Comparison of ENCODE assay signal across 26 cellular contexts in genomic region chr16:68374251-68374805, GRCh38.
DNase-seq lines count a peak whose midpoint lies in the region; ATAC-seq and TF ChIP-seq lines count a peak whose summit lies in the region.
"Had no signal": no experiment of that assay in that cellular context is flagged by ENCODE, and none has a peak within 500 bp of the region (broad histone marks: within the 10 kb centered on the region; RNA-seq: fewer than 3 reads in every experiment).

No MANE protein-coding gene starts in this region.

- ATAC-seq in DND-41 (ENCODE audit: insufficient read depth, low read depth) = no peak
- ATAC-seq in HG03521 (IDR thresholded peaks at IDR 0.05; ENCODE audit: unreplicated experiment) = no peak
- ATAC-seq in HG02610 (IDR thresholded peaks at IDR 0.05; ENCODE audit: unreplicated experiment) = no peak
- ATAC-seq: activated T-helper 17 cell treated with anti-CD3 and anti-CD28 coated beads, Interleukin-2, amount 50 U/mL, for 72 hours; naive thymus-derived CD8-positive, alpha-beta T cell; stimulated activated memory B cell treated with anti-CD40 and anti-IgM and Interleukin-4, amounts not matched to agents 10 μg/mL and 1 μg/mL and 100 μg/mL, for 72 hours had no signal

- 0 out of 2 replicates have a peak overlapping the region, but pooled peaks have one; percentile 10 for H3K9ac ChIP-seq in DND-41 (ENCODE audit: low read depth, low read length)
- H3K9ac ChIP-seq in NT2/D1 (ENCODE audit: insufficient read length, low read depth) = peak overlapping the region; percentile 26
- peak overlapping the region; percentile 47 for H3K9ac ChIP-seq in neuronal stem cell (ENCODE audit: low read depth, low read length, poor library complexity)
- H3K9ac ChIP-seq: BLaER1 had no signal

- H2AFZ ChIP-seq in DND-41 (ENCODE audit: low read depth, low read length) (no peak overlapping the region), neuronal stem cell (ENCODE audit: low read length) (no peak overlapping the region)

- H3K4me3 ChIP-seq in DND-41 (ENCODE audit: low read depth in 1 of 2, low read length in 2 of 2) (no peak overlapping the region), NT2/D1 (ENCODE audit: insufficient read length, low read depth) (no peak overlapping the region), neuronal stem cell (ENCODE audit: low read length in 2 of 2) (no peak overlapping the region), MG63 (no peak overlapping the region)
- H3K4me3 ChIP-seq: BLaER1, coronary artery, HAP-1, lung, Peyer's patch had no signal

- H4K20me1 ChIP-seq in DND-41 (ENCODE audit: insufficient read depth, low read length) = 0 out of 2 replicates have a peak, but pooled peaks cover 7% of the 10 kb centered on the region

- H3K36me3 ChIP-seq in DND-41 (ENCODE audit: insufficient read depth, low read length) (peaks cover 14% of the 10 kb centered on the region; the same call in 1 of the 2 replicates), NT2/D1 (ENCODE audit: insufficient read depth, insufficient read length, low read length) (no peaks in the 10 kb centered on the region), neuronal stem cell (replicated peaks in 1 of 2; ENCODE audit: control insufficient read depth in 2 of 2, insufficient read depth in 2 of 2, low read length in 2 of 2) (no peaks in the 10 kb centered on the region), MG63 (no peaks in the 10 kb centered on the region)
- H3K36me3 ChIP-seq: BLaER1, brain microvascular endothelial cell, HAP-1 had no signal

- H3K9me3 ChIP-seq in DND-41 (ENCODE audit: insufficient read depth, low read length, severe bottlenecking) (no peaks in the 10 kb centered on the region), NT2/D1 (ENCODE audit: insufficient read depth, low read length) (no peaks in the 10 kb centered on the region), neuronal stem cell (replicated peaks in 1 of 2; ENCODE audit: control insufficient read depth in 2 of 2, insufficient read depth in 1 of 2, low read depth in 1 of 2, low read length in 2 of 2) (no peaks in the 10 kb centered on the region), MG63 (no peaks in the 10 kb centered on the region)
- H3K9me3 ChIP-seq: BLaER1, HAP-1, Peyer's patch had no signal

- DNase-seq in DND-41 = no peak
- no peak for DNase-seq in NT2/D1 (ENCODE audit: low read depth, low spot score)
- DNase-seq in cerebellum (ENCODE audit: low spot score) = peak; percentile 84
- DNase-seq in neuronal stem cell (ENCODE audit: low spot score) = no peak
- DNase-seq in MG63 = no peak
- DNase-seq: activated CD4-positive, alpha-beta T cell treated with anti-CD3 and anti-CD28 coated beads for 48 hours; activated naive CD4-positive, alpha-beta T cell treated with anti-CD3 and anti-CD28 coated beads, Interleukin-2, amount 50 U/mL, for 16 hours; amniotic stem cell; brain microvascular endothelial cell; DMS79; GF-D8; naive thymus-derived CD8-positive, alpha-beta T cell; NCI-H1694; NCI-H524 treated with DMSO at 0.1 percent for 48 hours; Peyer's patch; SIG-M5; T-helper 9 cell had no signal

- H3K27ac ChIP-seq in DND-41 (ENCODE audit: low read length) (peak overlapping the region; percentile 98; the same call in 1 of the 2 replicates), neuronal stem cell (replicated peaks; ENCODE audit: low read length) (no peak overlapping the region)
- H3K27ac ChIP-seq: BLaER1, brain microvascular endothelial cell, coronary artery, Peyer's patch, VCaP had no signal

- peak overlapping the region; percentile 49 for H3K23ac ChIP-seq in neuronal stem cell (ENCODE audit: low read depth, low read length, poor library complexity)

- peaks cover 68% of the 10 kb centered on the region for H3K79me2 ChIP-seq in DND-41 (ENCODE audit: insufficient read depth, low read length)

- H3K27me3 ChIP-seq in DND-41 (ENCODE audit: insufficient read depth, low read length, poor library complexity) = no peaks in the 10 kb centered on the region
- no peaks in the 10 kb centered on the region for H3K27me3 ChIP-seq in NT2/D1 (ENCODE audit: insufficient read depth, insufficient read length)
- H3K27me3 ChIP-seq in neuronal stem cell (ENCODE audit: control insufficient read depth in 3 of 3, insufficient read depth in 3 of 3, low read depth in 1 of 3, low read length in 3 of 3) = peaks cover 0 to 47% (median 0%) of the 10 kb centered on the region in 3 experiments
- no peaks in the 10 kb centered on the region for H3K27me3 ChIP-seq in MG63
- H3K27me3 ChIP-seq: Peyer's patch had no signal

- H2BK120ac ChIP-seq in neuronal stem cell (ENCODE audit: low read depth, low read length) = peak overlapping the region; percentile 36

- no CpG with 5 or more reads among the region's 10 CpGs for WGBS in neuronal stem cell (ENCODE audit: extremely low coverage in 2 of 2, insufficient read length in 2 of 2, insufficient replicate concordance in 1 of 2), 2 donors

- H3K4me1 ChIP-seq in DND-41 (ENCODE audit: insufficient read depth, low read length) = peaks cover 88% of the 10 kb centered on the region
- H3K4me1 ChIP-seq in NT2/D1 (ENCODE audit: insufficient read depth, insufficient read length) = peaks cover 15% of the 10 kb centered on the region
- H3K4me1 ChIP-seq in neuronal stem cell (ENCODE audit: control insufficient read depth in 2 of 2, insufficient read depth in 1 of 2, low read depth in 1 of 2, low read length in 2 of 2) = peaks cover 9 to 16% of the 10 kb centered on the region in 2 donors
- H3K4me1 ChIP-seq: HAP-1 had no signal

- peak overlapping the region; percentile 76 for H2AK5ac ChIP-seq in neuronal stem cell (ENCODE audit: low read depth, low read length)

- H4K91ac ChIP-seq in neuronal stem cell (ENCODE audit: low read depth, low read length, poor library complexity) = peak overlapping the region; percentile 26

- no peak overlapping the region for H3K4ac ChIP-seq in neuronal stem cell (ENCODE audit: low read length)

- H3K79me1 ChIP-seq in neuronal stem cell (ENCODE audit: low read depth, low read length) = no peaks in the 10 kb centered on the region

- peak overlapping the region; percentile 87 for H2BK12ac ChIP-seq in neuronal stem cell (ENCODE audit: low read length)

- H2BK5ac ChIP-seq in neuronal stem cell (ENCODE audit: low read length) = no peak overlapping the region

- peak; percentile 8 for TF ChIP-seq CTCF in DND-41 (IDR thresholded peaks at IDR 0.05; ENCODE audit: borderline replicate concordance, extremely low read depth, low read length, poor library complexity, severe bottlenecking)

- no peak overlapping the region for H3K4me2 ChIP-seq in DND-41 (ENCODE audit: insufficient read depth, low read length)
- no peak overlapping the region for H3K4me2 ChIP-seq in neuronal stem cell (ENCODE audit: insufficient read depth, low read length, poor library complexity, severe bottlenecking)
- H3K4me2 ChIP-seq: BLaER1 had no signal

- no peak overlapping the region for H4K8ac ChIP-seq in neuronal stem cell (ENCODE audit: low read depth, low read length)

- H2BK15ac ChIP-seq in neuronal stem cell (ENCODE audit: low read length) = peak overlapping the region; percentile 53

- H3K18ac ChIP-seq in neuronal stem cell (ENCODE audit: low read length) = peak overlapping the region; percentile 59

- peak overlapping the region; percentile 95 for H3K14ac ChIP-seq in neuronal stem cell (ENCODE audit: low read length)
